ENCODE assay signal across 16 cellular contexts in the genomic region with DNA sequence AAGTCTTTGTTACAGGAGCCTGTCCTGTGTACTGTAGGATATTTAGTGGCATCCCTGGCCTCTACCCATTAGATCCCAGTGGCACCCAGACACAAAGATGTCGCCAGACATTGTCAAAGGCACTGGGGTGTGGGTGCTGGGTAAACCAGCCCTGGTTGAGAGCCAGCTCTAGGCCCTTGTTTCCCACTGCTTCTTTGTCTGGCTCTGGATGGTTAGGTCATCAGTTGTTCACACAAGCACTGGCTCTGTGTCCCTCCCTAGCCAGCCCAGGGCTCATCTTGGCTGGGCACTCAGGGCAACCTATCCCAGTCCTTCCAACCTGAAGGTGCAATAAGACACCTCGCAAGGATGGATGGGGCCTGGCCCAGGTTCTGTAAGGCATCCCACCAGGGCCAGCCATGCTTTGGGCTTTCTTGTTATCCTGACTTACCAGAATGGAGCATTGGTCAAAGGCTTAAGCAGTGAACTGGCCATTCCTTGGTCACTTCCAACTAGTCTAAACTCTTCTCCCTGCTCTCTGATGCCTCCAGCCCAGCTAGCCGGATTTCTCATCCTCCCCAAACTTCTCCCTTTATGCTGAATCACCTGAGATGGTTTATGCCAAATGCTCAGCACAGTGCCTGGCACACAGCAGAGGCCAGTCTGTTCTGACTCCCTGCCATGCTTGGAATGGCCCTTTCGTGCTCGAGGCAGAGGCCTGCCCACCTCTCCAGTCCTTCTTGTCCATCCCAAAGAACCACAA. TPM values are rescaled to one million over a fixed set of nuclear protein-coding genes. Genes with fewer than 3 reads are reported as not detected.
A peak's percentile ranks its signal among the peaks of the same experiment; 100 is the strongest.
DNase-seq lines count a peak whose midpoint lies in the region; ATAC-seq, FAIRE-seq and TF ChIP-seq lines count a peak whose summit lies in the region.
"Had no signal": no experiment of that assay in that cellular context is flagged by ENCODE, and none has a peak within 500 bp of the region (broad histone marks: within the 10 kb centered on the region; RNA-seq: fewer than 3 reads in every experiment).

No MANE protein-coding gene starts in this region.

- peaks cover 28% of the 10 kb centered on the region for H3K4me1 ChIP-seq in hepatocyte (ENCODE audit: insufficient read depth)
- peaks cover 26 to 37% (median 33%) of the 10 kb centered on the region in 3 donors for H3K4me1 ChIP-seq in pancreas

- intact Hi-C loops in pancreas (cut with DNase I): no loop called here

- peak overlapping the region; percentile 75 for H3K4me3 ChIP-seq in SK-N-MC
- H3K4me3 ChIP-seq in hepatocyte: no peak overlapping the region
- H3K4me3 ChIP-seq in pancreas: peak overlapping the region in 2 of 4 donors; percentile 66 to 81

- peaks cover 23% of the 10 kb centered on the region for H3K79me2 ChIP-seq in hepatocyte

- H3K27me3 ChIP-seq in hepatocyte (no peaks in the 10 kb centered on the region), pancreas (no peaks in the 10 kb centered on the region)
- H3K27me3 ChIP-seq: cardiac muscle cell had no signal

- H3K9me2 ChIP-seq in hepatocyte (replicated peaks; ENCODE audit: insufficient read depth): no peaks in the 10 kb centered on the region

- peak; percentile 60 for DNase-seq in NCI-H1092 treated with DMSO at 0.1 percent for 48 hours (lab: John Stamatoyannopoulos, UW)
- DNase-seq in NCI-H1092 (lab: John Stamatoyannopoulos, UW): no peak
- no peak for DNase-seq in SK-N-MC (ENCODE audit: low read depth, low spot score)
- no peak for DNase-seq in hepatocyte (ENCODE audit: low spot score)
- peak in 1 of 6 donors; percentile 42 for DNase-seq in pancreas
- no peak for DNase-seq in SHP77 (lab: John Stamatoyannopoulos, UW)
- no peak for DNase-seq in cerebellum (ENCODE audit: low spot score)
- DNase-seq in HuH-7.5 (ENCODE audit: low spot score): no peak
- DNase-seq: activated CD8-positive, alpha-beta T cell treated with anti-CD3 and anti-CD28 coated beads, Interleukin-2, amount 10 ng/mL, durations not matched to agents 7 days and 5 days; activated effector memory CD4-positive, alpha-beta T cell treated with anti-CD3 and anti-CD28 coated beads, Interleukin-2, amount 50 U/mL, for 16 hours; KG1; kidney glomerular epithelial cell; natural killer cell; NCI-H1694; small intestine had no signal

- H3K27ac ChIP-seq in SK-N-MC (0 out of 2 replicates have a peak overlapping the region, but pooled peaks have one; percentile 47), hepatocyte (peak overlapping the region; percentile 25), pancreas (peak overlapping the region; percentile 91 to 94 (median 92))
- H3K27ac ChIP-seq: cardiac muscle cell had no signal

- no peaks in the 10 kb centered on the region for H3K9me3 ChIP-seq in SK-N-MC (ENCODE audit: low read depth, low read length)
- no peaks in the 10 kb centered on the region for H3K9me3 ChIP-seq in hepatocyte (ENCODE audit: low read depth)
- H3K9me3 ChIP-seq in pancreas: no peaks in the 10 kb centered on the region

- 93% methylated on average over 5 of the region's 5 CpGs for WGBS in hepatocyte (ENCODE audit: low lambda C conversion rate, missing lambda C conversion rate)
- 80 to 91% methylated on average over 5 of the region's 5 CpGs for WGBS in pancreas, 2 donors

- H3K36me3 ChIP-seq in SK-N-MC (ENCODE audit: insufficient read depth, low read length): no peaks in the 10 kb centered on the region
- H3K36me3 ChIP-seq in hepatocyte (replicated peaks; ENCODE audit: insufficient read depth, low read depth): no peaks in the 10 kb centered on the region
- H3K36me3 ChIP-seq in pancreas: peaks cover 0 to 7% (median 0%) of the 10 kb centered on the region in 3 donors
- H3K36me3 ChIP-seq: cardiac muscle cell had no signal

- no peak for TF ChIP-seq CTCF in hepatocyte (IDR thresholded peaks at IDR 0.05; ENCODE audit: poor library complexity)
- TF ChIP-seq CTCF in pancreas (IDR thresholded peaks at IDR 0.05): no peak

- no peak overlapping the region for H2AFZ ChIP-seq in hepatocyte

- ATAC-seq in pancreas: peak in 3 of 4 donors; percentile 6 to 22 (median 14)
- ATAC-seq: activated CD8-positive, alpha-beta T cell treated with anti-CD3 and anti-CD28 coated beads, Interleukin-2, amount 10 ng/mL, durations not matched to agents 7 days and 5 days; natural killer cell had no signal

- no peak for FAIRE-seq in pancreas (lab: Jason Lieb, UNC)
- FAIRE-seq: small intestine had no signal

- H3K9ac ChIP-seq in SK-N-MC (ENCODE audit: insufficient read length): no peak overlapping the region

- H3K4me2 ChIP-seq in hepatocyte: peak overlapping the region; percentile 96

- no peaks in the 10 kb centered on the region for H4K20me1 ChIP-seq in hepatocyte (ENCODE audit: insufficient read depth, poor library complexity, severe bottlenecking)

RNA-seq across cellular contexts. Expression of a gene that starts 1.8 kb away (rescaled TPM):
- 35.1 and 42.0 TPM in 2 replicates for total RNA-seq in hepatocyte
- polyA plus RNA-seq in hepatocyte: 151 and 179 TPM in 2 replicates
- 100 to 1,000 TPM; 146 to 422 (median 314) TPM for total RNA-seq in pancreas
- polyA plus RNA-seq in pancreas: 100 to 1,000 TPM; 311 to 378 TPM
- 19.5 TPM for total RNA-seq in cerebellum
- total RNA-seq: activated CD8-positive, alpha-beta T cell treated with anti-CD3 and anti-CD28 coated beads, Interleukin-2, amount 10 ng/mL, durations not matched to agents 7 days and 5 days; natural killer cell had no signal

Comparison
In these comparisons a context has a peak if more than half of its experiments do, and no peak if none do; other contexts are left out.
1. H3K27ac ChIP-seq: peak in every context shown above with its lines; median percentile 92 in pancreas; 47 in SK-N-MC; 25 in hepatocyte.